In the genomic region with DNA sequence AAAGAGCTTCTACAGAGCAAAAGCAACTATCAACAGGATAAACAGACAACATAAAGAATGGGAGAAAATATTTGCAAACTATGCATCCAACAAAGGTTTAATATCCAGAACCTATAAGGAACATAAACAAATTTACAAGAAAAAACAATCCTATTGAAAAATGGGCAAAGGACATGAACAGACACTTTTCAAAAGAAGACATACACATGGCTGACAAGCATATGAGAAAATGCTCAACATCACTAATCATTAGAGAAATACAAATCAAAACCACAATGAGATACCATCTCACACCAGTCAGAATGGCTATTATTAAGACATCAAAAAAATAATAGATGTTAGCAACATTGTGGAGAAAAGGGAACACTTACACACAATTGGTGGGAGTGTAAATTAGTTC, we compare ENCODE assay signal across 1 cellular context. TPM values are rescaled to one million over a fixed set of nuclear protein-coding genes. Genes with fewer than 3 reads are reported as not detected.
"Had no signal": no experiment of that assay in that cellular context is flagged by ENCODE, and none has a peak within 500 bp of the region (broad histone marks: within the 10 kb centered on the region; RNA-seq: fewer than 3 reads in every experiment).

No MANE protein-coding gene starts in this region.

RNA-seq across cellular contexts. Expression of a gene that starts 8.8 kb away (rescaled TPM):
- polyA plus RNA-seq: SK-N-SH had no signal
